ENCODE assay signal across 1 cellular context in genomic region chr9:36987409-36987808, GRCh38.
TF ChIP-seq lines count a peak whose summit lies in the region.

No MANE protein-coding gene starts in this region.

TF ChIP-seq in GM12878, 131 proteins besides CTCF, POLR2A, EP300 and RAD21:
- TF ChIP-seq PAX8 (IDR thresholded peaks at IDR 0.05) = no peak
- TF ChIP-seq CHD2 (IDR thresholded peaks at IDR 0.05; ENCODE audit: borderline replicate concordance, low read depth, low read length) = no peak
- no peak for TF ChIP-seq MTA2 (IDR thresholded peaks at IDR 0.05; ENCODE audit: low read depth)
- TF ChIP-seq MTA3 (IDR thresholded peaks at IDR 0.05; ENCODE audit: borderline replicate concordance, low read length) = no peak
- TF ChIP-seq PRDM15 (CRISPR knock-in tag; IDR thresholded peaks at IDR 0.05) = no peak
TF ChIP-seq in GM12878: peak in this region for 0.
